Comparison of ENCODE assay signal across 1 cellular context in the genomic region with DNA sequence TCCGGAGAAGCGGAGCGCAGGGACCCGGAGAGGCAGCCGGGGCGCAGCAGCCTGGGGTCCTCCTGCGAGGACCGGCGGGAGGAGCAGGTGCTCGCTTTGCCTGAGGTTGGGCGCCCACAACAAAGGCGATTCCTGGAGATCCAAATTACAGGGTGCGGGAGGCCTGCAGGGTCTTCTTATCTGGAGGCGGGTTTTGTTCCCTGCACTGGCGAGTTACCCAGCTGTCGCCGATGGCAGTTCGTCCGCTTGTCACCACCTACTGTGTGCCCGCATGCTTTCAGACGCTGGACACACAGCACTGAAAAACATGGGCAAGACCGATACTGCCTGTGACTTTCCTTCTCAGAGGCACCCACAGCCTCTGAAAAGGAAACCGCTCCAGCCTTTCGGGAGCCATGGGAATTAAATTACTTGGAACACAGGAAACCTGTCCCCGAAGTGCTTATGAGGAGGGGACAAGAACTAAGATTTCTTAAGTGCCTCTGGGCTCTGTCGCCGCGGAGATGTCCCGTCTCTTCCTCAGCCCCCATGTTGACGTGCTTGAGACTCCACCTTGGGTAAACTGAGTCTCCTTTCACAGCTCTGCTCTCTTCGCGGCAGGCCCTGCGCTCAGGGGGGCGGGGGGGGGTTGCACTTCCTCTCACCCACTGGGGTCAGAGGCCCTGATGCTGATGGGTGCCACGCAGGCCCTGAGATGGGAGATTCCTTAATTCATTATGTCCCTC.
TF ChIP-seq lines count a peak whose summit lies in the region.

No MANE protein-coding gene starts in this region.

TF ChIP-seq in IMR-90, 13 proteins besides CTCF, POLR2A, EP300 and RAD21:
- TF ChIP-seq ELK1 (IDR thresholded peaks at IDR 0.05; ENCODE audit: borderline replicate concordance, low read depth, low read length) (no peak), CHD1 (IDR thresholded peaks at IDR 0.05; ENCODE audit: low read depth, low read length) (no peak), CEBPB (IDR thresholded peaks at IDR 0.05; ENCODE audit: low read depth, low read length) (no peak), FOS (IDR thresholded peaks at IDR 0.05; ENCODE audit: low read depth, low read length) (no peak), MAFK (IDR thresholded peaks at IDR 0.05; ENCODE audit: low read depth, low read length) (no peak), NFE2L2 (IDR thresholded peaks at IDR 0.05; ENCODE audit: low read depth, low read length) (no peak), BHLHE40 (IDR thresholded peaks at IDR 0.05; ENCODE audit: low read depth, low read length) (no peak), RCOR1 (IDR thresholded peaks at IDR 0.05; ENCODE audit: insufficient replicate concordance, low read length) (no peak), SMC3 (IDR thresholded peaks at IDR 0.05; ENCODE audit: low read depth, low read length) (no peak), MXI1 (IDR thresholded peaks at IDR 0.05; ENCODE audit: borderline replicate concordance, low read depth, low read length) (no peak), RFX5 (IDR thresholded peaks at IDR 0.05; ENCODE audit: low read depth, low read length) (no peak), MAZ (IDR thresholded peaks at IDR 0.05; ENCODE audit: borderline replicate concordance, low read depth, low read length) (no peak)
- TF ChIP-seq, protein P1, sequence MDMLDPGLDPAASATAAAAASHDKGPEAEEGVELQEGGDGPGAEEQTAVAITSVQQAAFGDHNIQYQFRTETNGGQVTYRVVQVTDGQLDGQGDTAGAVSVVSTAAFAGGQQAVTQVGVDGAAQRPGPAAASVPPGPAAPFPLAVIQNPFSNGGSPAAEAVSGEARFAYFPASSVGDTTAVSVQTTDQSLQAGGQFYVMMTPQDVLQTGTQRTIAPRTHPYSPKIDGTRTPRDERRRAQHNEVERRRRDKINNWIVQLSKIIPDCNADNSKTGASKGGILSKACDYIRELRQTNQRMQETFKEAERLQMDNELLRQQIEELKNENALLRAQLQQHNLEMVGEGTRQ (IDR thresholded peaks at IDR 0.05; ENCODE audit: low read depth, low read length) = no peak
